1 cellular context compared by ENCODE assay signal in genomic region chr10:49177391-49178355, GRCh38.
TF ChIP-seq lines count a peak whose summit lies in the region.

No MANE protein-coding gene starts in this region.

TF ChIP-seq in IMR-90, 13 proteins besides CTCF, POLR2A, EP300 and RAD21 (continued from another document):
- TF ChIP-seq USF2 (IDR thresholded peaks at IDR 0.05; ENCODE audit: low read depth, low read length) (0 out of 2 replicates have a peak, but pooled peaks have one; percentile 45), MAFK (IDR thresholded peaks at IDR 0.05; ENCODE audit: low read depth, low read length) (no peak), CEBPB (IDR thresholded peaks at IDR 0.05; ENCODE audit: low read depth, low read length) (peak; percentile 50), RFX5 (IDR thresholded peaks at IDR 0.05; ENCODE audit: low read depth, low read length) (no peak), CHD1 (IDR thresholded peaks at IDR 0.05; ENCODE audit: low read depth, low read length) (0 out of 2 replicates have a peak, but pooled peaks have one; percentile 27)
